ENCODE assay signal across 8 cellular contexts in genomic region chr9:78032599-78033457, GRCh38. TPM values are rescaled to one million over a fixed set of nuclear protein-coding genes. Genes with fewer than 3 reads are reported as not detected.
DNase-seq lines count a peak whose midpoint lies in the region; ATAC-seq and TF ChIP-seq lines count a peak whose summit lies in the region.

No MANE protein-coding gene starts in this region.

- H3K9me3 ChIP-seq in DND-41 (ENCODE audit: insufficient read depth, low read length, severe bottlenecking) (no peaks in the 10 kb centered on the region), mesodermal cell (ENCODE audit: control insufficient read depth, low read length) (no peaks in the 10 kb centered on the region)

- H2AFZ ChIP-seq in DND-41 (ENCODE audit: low read depth, low read length) = peak overlapping the region; percentile 70

- 39 to 45% methylated on average over 13 to 16 of the region's 18 CpGs for WGBS in mesodermal cell (ENCODE audit: insufficient coverage in 2 of 2), 2 experiments
- 33% methylated on average over 18 of the region's 18 CpGs for WGBS in urinary bladder

- peak overlapping the region; percentile 91 for H3K9ac ChIP-seq in DND-41 (ENCODE audit: low read depth, low read length)

- peak overlapping the region; percentile 43 to 79; a peak in 3 of 4 replicates for H3K4me3 ChIP-seq in DND-41 (ENCODE audit: low read depth in 1 of 2, low read length in 2 of 2)
- H3K4me3 ChIP-seq in mesodermal cell (ENCODE audit: extremely low read depth, insufficient read depth, low read length, poor library complexity, severe bottlenecking) = peak overlapping the region; percentile 52
- H3K4me3 ChIP-seq in urinary bladder (ENCODE audit: low read depth, low read length) = peak overlapping the region; percentile 89

- DNase-seq in DND-41 (no peak), MV-4-11 (lab: John Stamatoyannopoulos, UW) (peak; percentile 50), NCI-H1694 (lab: John Stamatoyannopoulos, UW) (no peak), NCI-H2227 treated with DMSO at 0.1 percent for 48 hours (lab: John Stamatoyannopoulos, UW) (no peak)
- peak; percentile 52 for DNase-seq in central memory CD4-positive, alpha-beta T cell
- no peak for DNase-seq in stimulated activated CD4-positive, alpha-beta T cell treated with anti-CD3 and anti-CD28 coated beads, Interleukin-12 subunit alpha, Interleukin-12 subunit beta, amount 100 ng/mL, for 4 hours

- peaks cover 15% of the 10 kb centered on the region; the same call in 1 of the 2 replicates for H4K20me1 ChIP-seq in DND-41 (ENCODE audit: insufficient read depth, low read length)

- H3K4me1 ChIP-seq in DND-41 (ENCODE audit: insufficient read depth, low read length) (peaks cover 37% of the 10 kb centered on the region), mesodermal cell (ENCODE audit: control insufficient read depth, insufficient read depth, low read length, poor library complexity, severe bottlenecking) (peaks cover 5% of the 10 kb centered on the region), urinary bladder (ENCODE audit: insufficient read depth) (no peaks in the 10 kb centered on the region)

- no peak for TF ChIP-seq CTCF in DND-41 (IDR thresholded peaks at IDR 0.05; ENCODE audit: borderline replicate concordance, extremely low read depth, low read length, poor library complexity, severe bottlenecking)

- H3K4me2 ChIP-seq in DND-41 (ENCODE audit: insufficient read depth, low read length) = peak overlapping the region; percentile 74

- peak; percentile 31; the same call in 2 of the 3 replicates for ATAC-seq in DND-41 (ENCODE audit: insufficient read depth, low read depth)

- peaks cover 34% of the 10 kb centered on the region for H3K79me2 ChIP-seq in DND-41 (ENCODE audit: insufficient read depth, low read length)

- H3K27ac ChIP-seq in DND-41 (ENCODE audit: low read length) (peak overlapping the region; percentile 69), mesodermal cell (ENCODE audit: low read depth, low read length, severe bottlenecking) (peak overlapping the region; percentile 94), urinary bladder (ENCODE audit: low read depth) (peak overlapping the region; percentile 97)

- peaks cover 5% of the 10 kb centered on the region; the same call in 1 of the 2 replicates for H3K36me3 ChIP-seq in DND-41 (ENCODE audit: insufficient read depth, low read length)
- no peaks in the 10 kb centered on the region for H3K36me3 ChIP-seq in mesodermal cell (ENCODE audit: control insufficient read depth, insufficient read depth, low read length)
- H3K36me3 ChIP-seq in urinary bladder (ENCODE audit: insufficient read depth) = no peaks in the 10 kb centered on the region

- H3K27me3 ChIP-seq in DND-41 (ENCODE audit: insufficient read depth, low read length, poor library complexity) = no peaks in the 10 kb centered on the region

RNA-seq across cellular contexts. Expression of gene GNAQ, which starts 1.2 kb away (rescaled TPM):
- 35.0 TPM for polyA plus RNA-seq in mesodermal cell (2013, experiment 1 of 2)
- polyA plus RNA-seq in mesodermal cell (2013, experiment 2 of 2) = 31.6 TPM
- total RNA-seq in urinary bladder = 78.5 TPM
- 42.2 TPM for polyA plus RNA-seq in urinary bladder

Comparison
In these comparisons a context has a peak if more than half of its experiments do, and no peak if none do; other contexts are left out.
1. DNase-seq: peak in MV-4-11 (single experiment) and central memory CD4-positive, alpha-beta T cell (single experiment); none in DND-41 (single experiment), stimulated activated CD4-positive, alpha-beta T cell treated with anti-CD3 and anti-CD28 coated beads, Interleukin-12 subunit alpha, Interleukin-12 subunit beta, amount 100 ng/mL, for 4 hours (single experiment), NCI-H1694 (single experiment) and NCI-H2227 treated with DMSO at 0.1 percent for 48 hours (single experiment).
2. Peak in every context shown above with its lines, with median percentiles within 50 percentile points of each other: H3K27ac ChIP-seq and H3K4me3 ChIP-seq.